ENCODE assay signal across 9 cellular contexts in genomic region chr3:59818033-59818936, GRCh38.
DNase-seq lines count a peak whose midpoint lies in the region; ATAC-seq and TF ChIP-seq lines count a peak whose summit lies in the region.
"Had no signal": no experiment of that assay in that cellular context is flagged by ENCODE, and none has a peak within 500 bp of the region (broad histone marks: within the 10 kb centered on the region; RNA-seq: fewer than 3 reads in every experiment).

No MANE protein-coding gene starts in this region.

- H3K4me3 Mint-ChIP-seq in activated T-helper 2 cell treated with anti-CD3 and anti-CD28 coated beads, Interferon-gamma antibody, Interleukin-2, Interleukin-4, amounts not matched to agents 10 μg/mL and 5 μg/mL and 100 μg/mL, durations not matched to agents 14 hours and 24 hours and 36 hours (ENCODE audit: low read depth), result no peak overlapping the region

- H3K27ac Mint-ChIP-seq in activated T-helper 2 cell treated with anti-CD3 and anti-CD28 coated beads, Interferon-gamma antibody, Interleukin-2, Interleukin-4, amounts not matched to agents 10 μg/mL and 5 μg/mL and 100 μg/mL, durations not matched to agents 14 hours and 24 hours and 36 hours, result no peak overlapping the region

- H3K4me1 Mint-ChIP-seq in activated T-helper 2 cell treated with anti-CD3 and anti-CD28 coated beads, Interferon-gamma antibody, Interleukin-2, Interleukin-4, amounts not matched to agents 10 μg/mL and 5 μg/mL and 100 μg/mL, durations not matched to agents 14 hours and 24 hours and 36 hours (ENCODE audit: low read depth), result peaks cover 7% of the 10 kb centered on the region

- H3K36me3 Mint-ChIP-seq in activated T-helper 2 cell treated with anti-CD3 and anti-CD28 coated beads, Interferon-gamma antibody, Interleukin-2, Interleukin-4, amounts not matched to agents 10 μg/mL and 5 μg/mL and 100 μg/mL, durations not matched to agents 14 hours and 24 hours and 36 hours (ENCODE audit: low read depth), result peaks cover 30% of the 10 kb centered on the region

- H3K9me3 Mint-ChIP-seq in activated T-helper 2 cell treated with anti-CD3 and anti-CD28 coated beads, Interferon-gamma antibody, Interleukin-2, Interleukin-4, amounts not matched to agents 10 μg/mL and 5 μg/mL and 100 μg/mL, durations not matched to agents 14 hours and 24 hours and 36 hours, result peaks cover 16% of the 10 kb centered on the region

- H3K27ac ChIP-seq in ascending aorta, result peak overlapping the region in 1 of 2 donors; percentile 14

- no peaks in the 10 kb centered on the region for H3K36me3 ChIP-seq in ascending aorta

- intact Hi-C loops in ascending aorta (cut with DNase I), result no loop called here
- intact Hi-C loops in activated T-helper 2 cell treated with anti-CD3 and anti-CD28 coated beads, Interferon-gamma antibody, Interleukin-2, Interleukin-4, amounts not matched to agents 10 μg/mL and 5 μg/mL and 100 μg/mL, durations not matched to agents 14 hours and 24 hours and 36 hours (cut with micrococcal nuclease), result loop anchor here (10.0 kb wide), 1 partner anchor 503 kb away; no protein-coding TSS in a partner anchor

- ATAC-seq in GM18867 (IDR thresholded peaks at IDR 0.05; ENCODE audit: unreplicated experiment) (no peak), GM21786 (IDR thresholded peaks at IDR 0.05; ENCODE audit: unreplicated experiment) (no peak)

- H3K27me3 ChIP-seq in ascending aorta, result no peaks in the 10 kb centered on the region

- TF ChIP-seq CTCF in ascending aorta (IDR thresholded peaks at IDR 0.05) (no peak), GM13977 (IDR thresholded peaks at IDR 0.05; ENCODE audit: extremely low read depth, insufficient read depth, missing control alignments) (no peak)

- H3K9me3 ChIP-seq in ascending aorta, result peaks cover 0 to 7% of the 10 kb centered on the region in 2 donors

- H3K27me3 Mint-ChIP-seq in activated T-helper 2 cell treated with anti-CD3 and anti-CD28 coated beads, Interferon-gamma antibody, Interleukin-2, Interleukin-4, amounts not matched to agents 10 μg/mL and 5 μg/mL and 100 μg/mL, durations not matched to agents 14 hours and 24 hours and 36 hours (ENCODE audit: low read depth), result no peaks in the 10 kb centered on the region

- no peak overlapping the region for H3K4me3 ChIP-seq in ascending aorta

- DNase-seq in HS-5 (ENCODE audit: low read depth) (peak; percentile 87), ascending aorta (ENCODE audit: low spot score in 2 of 2) (peak; percentile 23 to 81), iris pigment epithelial cell (ENCODE audit: low read depth) (peak; percentile 99), superior temporal gyrus (ENCODE audit: extremely low spot score) (peak; percentile 40), GM13977 (ENCODE audit: low spot score) (no peak)
- DNase-seq in activated T-helper 2 cell treated with anti-CD3 and anti-CD28 coated beads, Interferon-gamma antibody, Interleukin-2, Interleukin-4, amounts not matched to agents 10 μg/mL and 5 μg/mL and 100 μg/mL, durations not matched to agents 14 hours and 24 hours and 36 hours (ENCODE audit: low spot score), result no peak
- DNase-seq: stimulated activated CD4-positive, alpha-beta T cell treated with anti-CD3 and anti-CD28 coated beads, Interleukin-1b, Interleukin-23, amount 100 ng/mL, for 48 hours had no signal

- peaks cover 0 to 11% of the 10 kb centered on the region in 2 donors for H3K4me1 ChIP-seq in ascending aorta

- in situ Hi-C loops in GM13977 (cut with MboI; ENCODE audit: low pct_unique_long_range_greater_than_20kb, low sequenced_read_pairs, unreplicated experiment), result no loop called here

Comparison
In these comparisons a context has a peak if more than half of its experiments do, and no peak if none do; other contexts are left out.
1. DNase-seq: peak in HS-5 (single experiment), ascending aorta (2 of 2), iris pigment epithelial cell (single experiment) and superior temporal gyrus (single experiment); none in GM13977 (single experiment) and activated T-helper 2 cell treated with anti-CD3 and anti-CD28 coated beads, Interferon-gamma antibody, Interleukin-2, Interleukin-4, amounts not matched to agents 10 μg/mL and 5 μg/mL and 100 μg/mL, durations not matched to agents 14 hours and 24 hours and 36 hours (single experiment).